ENCODE assay signal across 25 cellular contexts in the genomic region with DNA sequence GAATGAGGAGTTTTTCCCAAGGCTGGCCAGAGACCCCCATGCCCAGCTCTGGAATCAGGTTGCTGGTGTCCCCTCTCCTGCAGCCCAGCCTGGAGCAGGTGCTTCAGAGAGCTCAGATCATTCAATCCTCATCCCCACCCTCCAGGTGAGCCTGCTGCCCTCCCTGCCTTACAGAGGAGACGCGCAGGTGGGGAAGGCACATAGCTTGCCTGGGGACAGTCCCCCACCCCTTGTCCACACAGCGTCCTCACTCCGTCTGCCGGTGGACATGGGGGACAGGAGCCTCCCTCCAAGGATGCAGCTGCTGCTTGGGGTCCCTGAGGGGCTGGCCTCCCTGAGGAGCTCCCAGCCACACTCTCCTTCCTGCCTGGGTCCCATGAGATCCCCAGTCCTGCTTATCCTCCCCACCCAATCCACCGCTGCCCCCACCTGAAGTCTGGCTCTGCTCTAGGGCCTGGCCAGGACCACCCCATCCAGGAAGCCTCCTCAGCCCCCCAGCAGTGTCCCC. TPM values are rescaled to one million over a fixed set of nuclear protein-coding genes. Genes with fewer than 3 reads are reported as not detected.
A peak's percentile ranks its signal among the peaks of the same experiment; 100 is the strongest.
DNase-seq lines count a peak whose midpoint lies in the region; ATAC-seq and TF ChIP-seq lines count a peak whose summit lies in the region.
"Had no signal": no experiment of that assay in that cellular context is flagged by ENCODE, and none has a peak within 500 bp of the region (broad histone marks: within the 10 kb centered on the region; RNA-seq: fewer than 3 reads in every experiment).

No MANE protein-coding gene starts in this region.

- no CpG with 5 or more reads among the region's 6 CpGs for WGBS in neuronal stem cell (ENCODE audit: extremely low coverage in 2 of 2, insufficient read length in 2 of 2, insufficient replicate concordance in 1 of 2), 2 donors
- WGBS in testis, 2 donors, result 96% methylated on average over 6 of the region's 6 CpGs; no CpG with 5 or more reads in 1 of the 2 donors

- H3K4ac ChIP-seq in neuronal stem cell (ENCODE audit: low read length), result no peak overlapping the region

- H3K36me3 ChIP-seq in left ventricle myocardium inferior (no peaks in the 10 kb centered on the region), HEK293 (ENCODE audit: control insufficient read depth in 2 of 2, insufficient read depth in 1 of 2, low read length in 2 of 2) (no peaks in the 10 kb centered on the region), neuronal stem cell (replicated peaks in 1 of 2; ENCODE audit: control insufficient read depth in 2 of 2, insufficient read depth in 2 of 2, low read length in 2 of 2) (no peaks in the 10 kb centered on the region), testis (ENCODE audit: low read depth, missing control alignments) (no peaks in the 10 kb centered on the region)
- H3K36me3 ChIP-seq in BLaER1 treated with 17β-estradiol and CSF1 and Interleukin-3, amounts not matched to agents 10 nM and 100 nM, result no peaks in the 10 kb centered on the region

- peak; percentile 58 for DNase-seq in Right ventricle myocardium inferior (ENCODE audit: missing footprints)
- DNase-seq in left ventricle myocardium inferior, result no peak
- DNase-seq in neuronal stem cell (ENCODE audit: low spot score), result no peak
- DNase-seq in activated gamma-delta T cell (lab: John Stamatoyannopoulos, UW), result no peak
- DNase-seq in testis, result no peak
- DNase-seq: Calu3; CD4-positive, alpha-beta T cell; CD8-positive, alpha-beta memory T cell; COR-L47; DMS53; DMS79 treated with DMSO at 0.1 percent for 48 hours; GF-D8; H9; HFFc6 had no signal

- intact Hi-C loops in Right ventricle myocardium inferior (cut with DNase I), result no loop called here
- intact Hi-C loops in left ventricle myocardium inferior (cut with micrococcal nuclease), result no loop called here
- intact Hi-C loops in testis (cut with DNase I; ENCODE audit: low total_unique reads), result no loop called here

- POLR2A ChIA-PET in HEK293 (lab: Yijun Ruan, JAX), result interaction anchor here (0.8 kb wide), 1 partner anchor 13 kb away, joined by 3 read pairs; no protein-coding TSS in a partner anchor

- H2AFZ ChIP-seq in neuronal stem cell (ENCODE audit: low read length), result no peak overlapping the region
- H2AFZ ChIP-seq: GM23338 had no signal

- H4K8ac ChIP-seq in neuronal stem cell (ENCODE audit: low read depth, low read length), result peak overlapping the region; percentile 43

- peaks cover 0 to 11% (median 0%) of the 10 kb centered on the region in 11 experiments; a peak in 2 of 22 replicates for H4K20me1 ChIP-seq in BLaER1 treated with 17β-estradiol and CSF1 and Interleukin-3, amounts not matched to agents 10 nM and 100 nM

- TF ChIP-seq POLR2A in testis (IDR thresholded peaks at IDR 0.05), result no peak

- H3K27me3 ChIP-seq in left ventricle myocardium inferior (ENCODE audit: low read depth), result peaks cover 47% of the 10 kb centered on the region
- H3K27me3 ChIP-seq in BLaER1 treated with 17β-estradiol and CSF1 and Interleukin-3, amounts not matched to agents 10 nM and 100 nM, result peaks cover 0 to 43% (median 0%) of the 10 kb centered on the region in 11 experiments; a peak in 7 of 22 replicates
- H3K27me3 ChIP-seq in neuronal stem cell (ENCODE audit: control insufficient read depth in 3 of 3, insufficient read depth in 3 of 3, low read depth in 1 of 3, low read length in 3 of 3), result peaks cover 0 to 86% (median 0%) of the 10 kb centered on the region in 3 experiments
- H3K27me3 ChIP-seq in testis, result no peaks in the 10 kb centered on the region

- peaks cover 6% of the 10 kb centered on the region for H3K4me1 ChIP-seq in left ventricle myocardium inferior
- H3K4me1 ChIP-seq in BLaER1 treated with 17β-estradiol and CSF1 and Interleukin-3, amounts not matched to agents 10 nM and 100 nM, result peaks cover 53 to 98% (median 95%) of the 10 kb centered on the region in 10 experiments
- no peaks in the 10 kb centered on the region for H3K4me1 ChIP-seq in HEK293 (ENCODE audit: control insufficient read depth, insufficient read depth, low read length)
- peaks cover 11 to 16% of the 10 kb centered on the region in 2 donors for H3K4me1 ChIP-seq in neuronal stem cell (ENCODE audit: control insufficient read depth in 2 of 2, insufficient read depth in 1 of 2, low read depth in 1 of 2, low read length in 2 of 2)
- peaks cover 10% of the 10 kb centered on the region for H3K4me1 ChIP-seq in testis

- no peak overlapping the region for H3K4me3 ChIP-seq in left ventricle myocardium inferior
- peak overlapping the region in 1 of 10 experiments; percentile 7; a peak in 1 of 20 replicates for H3K4me3 ChIP-seq in BLaER1 treated with 17β-estradiol and CSF1 and Interleukin-3, amounts not matched to agents 10 nM and 100 nM
- H3K4me3 ChIP-seq in HEK293 (ENCODE audit: low read depth, low read length), result no peak overlapping the region
- no peak overlapping the region for H3K4me3 ChIP-seq in neuronal stem cell (ENCODE audit: low read length in 2 of 2)
- no peak overlapping the region for H3K4me3 ChIP-seq in testis
- H3K4me3 ChIP-seq: GM23338 had no signal

- H3K79me1 ChIP-seq in neuronal stem cell (ENCODE audit: low read depth, low read length), result peaks cover 4% of the 10 kb centered on the region

- peak overlapping the region; percentile 73 for H3K23ac ChIP-seq in neuronal stem cell (ENCODE audit: low read depth, low read length, poor library complexity)

- peak overlapping the region; percentile 72 for H4K91ac ChIP-seq in neuronal stem cell (ENCODE audit: low read depth, low read length, poor library complexity)

- H2BK5ac ChIP-seq in neuronal stem cell (ENCODE audit: low read length), result peak overlapping the region; percentile 84

- H2BK120ac ChIP-seq in neuronal stem cell (ENCODE audit: low read depth, low read length), result peak overlapping the region; percentile 72

- H3K4me2 ChIP-seq in BLaER1 treated with 17β-estradiol and CSF1 and Interleukin-3, amounts not matched to agents 10 nM and 100 nM, result peak overlapping the region in 9 of 11 experiments; percentile 92 to 100 (median 99); a peak in 18 of 22 replicates
- no peak overlapping the region for H3K4me2 ChIP-seq in neuronal stem cell (ENCODE audit: insufficient read depth, low read length, poor library complexity, severe bottlenecking)
- H3K4me2 ChIP-seq: GM23338 had no signal

- H3K14ac ChIP-seq in neuronal stem cell (ENCODE audit: low read length), result no peak overlapping the region

- CTCF ChIA-PET in HEK293 (lab: Yijun Ruan, JAX), result interaction anchor here (0.6 to 2.0 kb wide), 6 partner anchors 21 to 1366 kb away, joined by 3 to 11 read pairs (median 4); no protein-coding TSS in a partner anchor

- peak overlapping the region in 3 of 11 experiments; percentile 6 to 81 (median 12); a peak in 2 of 22 replicates for H3K9ac ChIP-seq in BLaER1 treated with 17β-estradiol and CSF1 and Interleukin-3, amounts not matched to agents 10 nM and 100 nM
- no peak overlapping the region for H3K9ac ChIP-seq in neuronal stem cell (ENCODE audit: low read depth, low read length, poor library complexity)

- TF ChIP-seq CTCF in left ventricle myocardium inferior (IDR thresholded peaks at IDR 0.05; ENCODE audit: borderline replicate concordance) (no peak), HEK293 (tag by site-specific recombination; IDR thresholded peaks at IDR 0.05) (no peak), testis (IDR thresholded peaks at IDR 0.05) (no peak)

- H2BK15ac ChIP-seq in neuronal stem cell (ENCODE audit: low read length), result peak overlapping the region; percentile 38

- H3K27ac ChIP-seq in left ventricle myocardium inferior (replicated peaks) (no peak overlapping the region), HEK293 (ENCODE audit: extremely low read depth, low read depth, low read length) (no peak overlapping the region), neuronal stem cell (replicated peaks; ENCODE audit: low read length) (no peak overlapping the region), testis (no peak overlapping the region)
- peak overlapping the region in 2 of 11 experiments; percentile 23 to 38; a peak in 2 of 22 replicates for H3K27ac ChIP-seq in BLaER1 treated with 17β-estradiol and CSF1 and Interleukin-3, amounts not matched to agents 10 nM and 100 nM

- peak overlapping the region; percentile 44 for H3K18ac ChIP-seq in neuronal stem cell (ENCODE audit: low read length)

- H3K9me3 ChIP-seq in left ventricle myocardium inferior (replicated peaks) (no peaks in the 10 kb centered on the region), HEK293 (ENCODE audit: control insufficient read depth, insufficient read depth, low read depth, low read length) (no peaks in the 10 kb centered on the region), neuronal stem cell (replicated peaks in 1 of 2; ENCODE audit: control insufficient read depth in 2 of 2, insufficient read depth in 1 of 2, low read depth in 1 of 2, low read length in 2 of 2) (no peaks in the 10 kb centered on the region), testis (no peaks in the 10 kb centered on the region)
- H3K9me3 ChIP-seq in BLaER1 treated with 17β-estradiol and CSF1 and Interleukin-3, amounts not matched to agents 10 nM and 100 nM (replicated peaks in 1 of 11), result no peaks in the 10 kb centered on the region

- H2BK12ac ChIP-seq in neuronal stem cell (ENCODE audit: low read length), result no peak overlapping the region

- H2AK5ac ChIP-seq in neuronal stem cell (ENCODE audit: low read depth, low read length), result peak overlapping the region; percentile 84

- no peak for ATAC-seq in Right ventricle myocardium inferior
- ATAC-seq: GM23338, HCT116 had no signal

TF ChIP-seq in HEK293, 187 proteins besides CTCF, POLR2A, EP300 and RAD21 (continues in another document):
- TF ChIP-seq GLIS1 (tag by site-specific recombination; IDR thresholded peaks at IDR 0.05), result peak; percentile 84; the same call in 1 of the 2 replicates

RNA-seq across cellular contexts. Expression of a gene that starts 17.1 kb away (rescaled TPM):
- 8.3 TPM for total RNA-seq in Right ventricle myocardium inferior
- 8.0 TPM for total RNA-seq in left ventricle myocardium inferior
- polyA plus RNA-seq in neuronal stem cell (2013, experiment 1 of 2), result 11.3 TPM
- 11.5 TPM for polyA plus RNA-seq in neuronal stem cell (2013, experiment 2 of 2)
- 10 to 100 TPM; 22.1 to 23.3 TPM for total RNA-seq in testis
- 22.6 TPM for polyA plus RNA-seq in testis (ENCODE audit: insufficient read depth, low read depth, low replicate concordance)

RNA-seq across cellular contexts. Expression of a gene that starts 41.2 kb away (rescaled TPM):
- not detected for total RNA-seq in Right ventricle myocardium inferior
- total RNA-seq in left ventricle myocardium inferior, result not detected
- polyA plus RNA-seq in neuronal stem cell (2013, experiment 1 of 2), result 0.08 TPM
- 0.08 TPM for polyA plus RNA-seq in neuronal stem cell (2013, experiment 2 of 2)
- 10 to 100 TPM; 13.8 to 61.5 TPM for total RNA-seq in testis
- polyA plus RNA-seq in testis (ENCODE audit: insufficient read depth, low read depth, low replicate concordance), result 33.4 TPM
- total RNA-seq: A673; CD4-positive, alpha-beta T cell; CD8-positive, alpha-beta memory T cell; Daoy; H4; HFFc6 had no signal
- polyA plus RNA-seq: BJ; CD14-positive monocyte; CD8-positive, alpha-beta memory T cell; GM23338 had no signal

RNA-seq across cellular contexts. Expression of a gene that starts 57.8 kb away (rescaled TPM):
- total RNA-seq in Right ventricle myocardium inferior, result not detected
- not detected for total RNA-seq in left ventricle myocardium inferior
- polyA plus RNA-seq in neuronal stem cell (2013, experiment 1 of 2), result not detected
- polyA plus RNA-seq in neuronal stem cell (2013, experiment 2 of 2), result not detected
- total RNA-seq in testis, result under 1 TPM; 0.55 to 0.62 TPM
- polyA plus RNA-seq in testis (ENCODE audit: insufficient read depth, low read depth, low replicate concordance), result not detected
- total RNA-seq: A172; Calu3; CD8-positive, alpha-beta memory T cell; Daoy; G401; GM23338; H4; H9; HFFc6 had no signal
- polyA plus RNA-seq: BJ; CD14-positive monocyte; CD8-positive, alpha-beta memory T cell had no signal

Comparison
In these comparisons a context has a peak if more than half of its experiments do, and no peak if none do; other contexts are left out.
1. RNA of a gene that starts 41.2 kb away (total RNA-seq): 13.8 to 61.5 TPM in testis; not detected in Right ventricle myocardium inferior (single experiment) and not detected in left ventricle myocardium inferior (single experiment); every median in the first group is over 10 times any median in the second.